8 cellular contexts compared by ENCODE assay signal in genomic region chr22:42993651-42994275, GRCh38. TPM values are rescaled to one million over a fixed set of nuclear protein-coding genes. Genes with fewer than 3 reads are reported as not detected.
A peak's percentile ranks its signal among the peaks of the same experiment; 100 is the strongest.
DNase-seq lines count a peak whose midpoint lies in the region; ATAC-seq and TF ChIP-seq lines count a peak whose summit lies in the region.

No MANE protein-coding gene starts in this region.

- H3K4me3 ChIP-seq in SK-N-MC (peak overlapping the region; percentile 17; the same call in 1 of the 2 replicates), fibroblast of the aortic adventitia (ENCODE audit: low read depth, low read length) (peak overlapping the region; percentile 19), skin epidermis (no peak overlapping the region)

- peak overlapping the region; percentile 59 for H3K9ac ChIP-seq in SK-N-MC (ENCODE audit: insufficient read length)

- no peaks in the 10 kb centered on the region for H3K9me3 ChIP-seq in SK-N-MC (ENCODE audit: low read depth, low read length)

- H3K36me3 ChIP-seq in SK-N-MC (ENCODE audit: insufficient read depth, low read length) = peaks cover 7% of the 10 kb centered on the region; the same call in 1 of the 2 replicates

- H3K27ac ChIP-seq in SK-N-MC (peak overlapping the region; percentile 87), skin epidermis (peak overlapping the region in 19 of 21 experiments; percentile 27 to 86 (median 72))

- TF ChIP-seq CTCF in fibroblast of the aortic adventitia (IDR thresholded peaks at IDR 0.05; ENCODE audit: insufficient read depth, low read length) = no peak

- DNase-seq in GDM1 (lab: John Stamatoyannopoulos, UW) (peak; percentile 15), SK-N-MC (ENCODE audit: low read depth, low spot score) (no peak), fibroblast of the aortic adventitia (ENCODE audit: low read depth) (peak; percentile 76), iPS-NIHi7 (ENCODE audit: extremely low spot score) (no peak), HPDE6-E6E7 (ENCODE audit: extremely low spot score) (no peak)
- DNase-seq in stimulated activated CD4-positive, alpha-beta T cell treated with anti-CD3 and anti-CD28 coated beads, Interleukin-2, amount 100 ng/mL, for 48 hours = no peak

- ATAC-seq in HG03039 (IDR thresholded peaks at IDR 0.05; ENCODE audit: unreplicated experiment) = no peak

RNA-seq across cellular contexts. Expression of gene PACSIN2, which starts 21.2 kb away (rescaled TPM):
- total RNA-seq in fibroblast of the aortic adventitia (ENCODE audit: low replicate concordance) = 35.2 and 48.3 TPM in 2 replicates

Comparison
In these comparisons a context has a peak if more than half of its experiments do, and no peak if none do; other contexts are left out.
1. DNase-seq: peak in GDM1 (single experiment) and fibroblast of the aortic adventitia (single experiment); none in SK-N-MC (single experiment), stimulated activated CD4-positive, alpha-beta T cell treated with anti-CD3 and anti-CD28 coated beads, Interleukin-2, amount 100 ng/mL, for 48 hours (0 of 2), iPS-NIHi7 (single experiment) and HPDE6-E6E7 (single experiment).
2. H3K4me3 ChIP-seq: peak in SK-N-MC (single experiment) and fibroblast of the aortic adventitia (single experiment); none in skin epidermis (0 of 7).